Comparison of ENCODE assay signal across 9 cellular contexts in the genomic region with DNA sequence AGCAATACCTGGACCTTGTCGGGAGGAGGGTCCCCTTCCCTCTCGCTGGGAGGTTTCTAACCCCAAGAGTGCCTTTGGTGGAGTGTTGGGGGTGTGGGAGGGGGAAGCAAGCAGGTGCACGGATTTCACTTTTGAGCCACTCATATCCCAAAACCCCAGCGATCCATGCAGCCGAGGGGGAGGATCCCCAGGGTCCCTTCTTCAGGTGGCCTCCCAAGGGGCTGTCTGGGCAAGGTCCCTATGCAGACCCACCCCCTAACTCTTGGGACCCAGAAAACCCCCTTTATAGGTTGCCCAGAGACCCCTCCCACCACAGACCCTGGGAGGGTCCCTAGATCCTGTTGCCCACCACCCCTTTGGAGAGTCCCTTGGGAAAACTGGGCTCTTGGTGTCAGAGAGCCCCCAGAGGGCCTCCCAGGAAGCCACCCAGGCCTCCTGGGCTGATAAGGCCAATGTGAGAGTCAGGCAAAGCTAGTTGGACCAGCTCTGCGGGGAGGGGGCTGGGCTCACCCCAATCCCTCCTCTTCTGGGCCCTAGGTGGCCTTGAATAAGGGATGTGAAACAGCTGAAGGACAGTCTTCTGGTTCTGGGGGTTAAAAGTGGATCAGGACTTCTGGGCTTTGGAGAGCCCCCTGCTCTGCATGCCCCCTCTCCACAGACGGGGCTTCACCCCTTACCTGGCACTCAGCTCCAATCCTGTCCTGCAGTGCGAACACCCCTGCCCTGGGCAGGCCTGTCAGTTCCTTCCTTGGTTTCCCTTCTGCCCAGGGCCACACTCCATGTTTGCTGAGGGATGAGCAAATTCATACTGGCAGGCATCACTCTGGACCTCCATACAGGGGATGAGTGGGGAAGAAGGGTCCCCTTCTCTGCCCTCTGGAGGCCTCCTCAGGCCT. TPM values are rescaled to one million over a fixed set of nuclear protein-coding genes. Genes with fewer than 3 reads are reported as not detected.
DNase-seq lines count a peak whose midpoint lies in the region; ATAC-seq, FAIRE-seq and TF ChIP-seq lines count a peak whose summit lies in the region.
"Had no signal": no experiment of that assay in that cellular context is flagged by ENCODE, and none has a peak within 500 bp of the region (broad histone marks: within the 10 kb centered on the region; RNA-seq: fewer than 3 reads in every experiment).

No MANE protein-coding gene starts in this region.

- H3K27ac Mint-ChIP-seq in activated CD8-positive, alpha-beta T cell treated with anti-CD3 and anti-CD28 coated beads, Interleukin-2, amount 10 ng/mL, durations not matched to agents 7 days and 5 days: no peak overlapping the region

- no peak for TF ChIP-seq EP300 in sigmoid colon (IDR thresholded peaks at IDR 0.05)

- no peaks in the 10 kb centered on the region for H3K9me3 ChIP-seq in iPS DF 6.9 (ENCODE audit: control insufficient read depth, insufficient read depth, low read length)
- no peaks in the 10 kb centered on the region for H3K9me3 ChIP-seq in sigmoid colon

- no peak for FAIRE-seq in RCC 7860 (lab: Jason Lieb, UNC)

- POLR2A ChIA-PET in activated CD8-positive, alpha-beta T cell treated with anti-CD3 and anti-CD28 coated beads, Interleukin-2, amount 10 ng/mL, durations not matched to agents 7 days and 5 days (lab: Charles Lee): interaction anchor here (1.2 kb wide), 1 partner anchor 9 kb away, joined by 6 read pairs; the partner anchor contains the start of gene DLEC1

- peaks cover 42% of the 10 kb centered on the region for H3K27me3 Mint-ChIP-seq in activated CD8-positive, alpha-beta T cell treated with anti-CD3 and anti-CD28 coated beads, Interleukin-2, amount 10 ng/mL, durations not matched to agents 7 days and 5 days (ENCODE audit: low read depth)

- peak overlapping the region; percentile 8 for H3K4me3 Mint-ChIP-seq in activated CD8-positive, alpha-beta T cell treated with anti-CD3 and anti-CD28 coated beads, Interleukin-2, amount 10 ng/mL, durations not matched to agents 7 days and 5 days

- TF ChIP-seq POLR2A in sigmoid colon (IDR thresholded peaks at IDR 0.05): no peak

- H3K36me3 Mint-ChIP-seq in activated CD8-positive, alpha-beta T cell treated with anti-CD3 and anti-CD28 coated beads, Interleukin-2, amount 10 ng/mL, durations not matched to agents 7 days and 5 days (ENCODE audit: low read depth): no peaks in the 10 kb centered on the region

- H3K4me1 ChIP-seq in iPS DF 6.9 (ENCODE audit: control insufficient read depth, insufficient read depth, low read length) (peaks cover 5% of the 10 kb centered on the region; the same call in 1 of the 2 replicates), sigmoid colon (peaks cover 0 to 44% (median 37%) of the 10 kb centered on the region in 4 donors)

- DNase-seq in activated CD8-positive, alpha-beta T cell treated with anti-CD3 and anti-CD28 coated beads, Interleukin-2, amount 10 ng/mL, durations not matched to agents 7 days and 5 days: no peak
- DNase-seq in iPS DF 6.9 (ENCODE audit: low read depth, low spot score): no peak
- no peak for DNase-seq in sigmoid colon
- DNase-seq in RCC 7860 (ENCODE audit: low spot score): no peak
- DNase-seq in NCI-H1694 treated with DMSO at 0.1 percent for 48 hours (lab: John Stamatoyannopoulos, UW): no peak

- peaks cover 20% of the 10 kb centered on the region; the same call in 1 of the 2 replicates for H3K27me3 ChIP-seq in iPS DF 6.9 (ENCODE audit: control insufficient read depth, insufficient read depth, low read length)
- H3K27me3 ChIP-seq in sigmoid colon: no peaks in the 10 kb centered on the region

- H3K36me3 ChIP-seq in iPS DF 6.9 (ENCODE audit: control insufficient read depth, insufficient read depth, low read length) (no peaks in the 10 kb centered on the region), sigmoid colon (no peaks in the 10 kb centered on the region)

- no CpG with 5 or more reads among the region's 8 CpGs for WGBS in iPS DF 6.9 (ENCODE audit: insufficient coverage, insufficient read length)
- WGBS in sigmoid colon, 2 donors: 33 to 49% methylated on average over 8 of the region's 8 CpGs

- H3K27ac ChIP-seq in iPS DF 6.9 (ENCODE audit: low read length): no peak overlapping the region
- peak overlapping the region; percentile 75 to 87 (median 86) for H3K27ac ChIP-seq in sigmoid colon
- H3K27ac ChIP-seq: KMS-11 had no signal

- intact Hi-C loops in sigmoid colon (cut with DNase I): no loop called here

- 0 out of 3 replicates have a peak, but pooled peaks have one; percentile 1 for TF ChIP-seq CTCF in GM12872 (IDR thresholded peaks at IDR 0.05; ENCODE audit: insufficient read depth, low read depth, low read length)
- TF ChIP-seq CTCF in sigmoid colon (IDR thresholded peaks at IDR 0.05): no peak

- H3K4me3 ChIP-seq in iPS DF 6.9 (ENCODE audit: low read length) (peak overlapping the region; percentile 60; the same call in 1 of the 2 replicates), sigmoid colon (peak overlapping the region; percentile 43 to 74 (median 57))

- CTCF ChIA-PET in activated CD8-positive, alpha-beta T cell treated with anti-CD3 and anti-CD28 coated beads, Interleukin-2, amount 10 ng/mL, durations not matched to agents 7 days and 5 days (lab: Charles Lee): interaction anchor here (0.9 to 1.9 kb wide), 2 partner anchors 9 to 55 kb away, joined by 3 to 8 read pairs; partner anchors contain the start of gene DLEC1

- H3K4me1 Mint-ChIP-seq in activated CD8-positive, alpha-beta T cell treated with anti-CD3 and anti-CD28 coated beads, Interleukin-2, amount 10 ng/mL, durations not matched to agents 7 days and 5 days (ENCODE audit: low read depth): peaks cover 19% of the 10 kb centered on the region

- ATAC-seq in activated CD8-positive, alpha-beta T cell treated with anti-CD3 and anti-CD28 coated beads, Interleukin-2, amount 10 ng/mL, durations not matched to agents 7 days and 5 days: no peak
- ATAC-seq in GM21576 (IDR thresholded peaks at IDR 0.05; ENCODE audit: unreplicated experiment) (no peak), GM19397 (IDR thresholded peaks at IDR 0.05; ENCODE audit: unreplicated experiment) (no peak)

- H3K9me3 Mint-ChIP-seq in activated CD8-positive, alpha-beta T cell treated with anti-CD3 and anti-CD28 coated beads, Interleukin-2, amount 10 ng/mL, durations not matched to agents 7 days and 5 days (ENCODE audit: insufficient read depth): no peaks in the 10 kb centered on the region

RNA-seq across cellular contexts. Expression of gene PLCD1, which starts 0.9 kb away (rescaled TPM):
- 10 to 100 TPM in 1 of 2 experiments, 1 to 10 TPM in 1; 9.7 to 10.1 TPM for total RNA-seq in activated CD8-positive, alpha-beta T cell treated with anti-CD3 and anti-CD28 coated beads, Interleukin-2, amount 10 ng/mL, durations not matched to agents 7 days and 5 days
- 10 to 100 TPM; 10.3 to 22.7 (median 14.2) TPM for total RNA-seq in sigmoid colon
- 100 to 1,000 TPM in 1 of 3 donors, 10 to 100 TPM in 2; 29.0 to 139 (median 85.9) TPM for polyA plus RNA-seq in sigmoid colon

RNA-seq across cellular contexts. Expression of gene DLEC1, which starts 8.6 kb away (rescaled TPM):
- total RNA-seq in activated CD8-positive, alpha-beta T cell treated with anti-CD3 and anti-CD28 coated beads, Interleukin-2, amount 10 ng/mL, durations not matched to agents 7 days and 5 days: under 1 TPM; 0.26 to 0.60 TPM
- under 1 TPM; 0.16 to 0.41 (median 0.32) TPM for total RNA-seq in sigmoid colon
- under 1 TPM; 0.42 to 0.60 (median 0.46) TPM for polyA plus RNA-seq in sigmoid colon

RNA-seq across cellular contexts. Expression of gene VILL, which starts 39.8 kb away (rescaled TPM):
- 10 to 100 TPM; 14.6 to 15.1 TPM for total RNA-seq in activated CD8-positive, alpha-beta T cell treated with anti-CD3 and anti-CD28 coated beads, Interleukin-2, amount 10 ng/mL, durations not matched to agents 7 days and 5 days
- total RNA-seq in sigmoid colon: 1 to 10 TPM; 5.3 to 8.3 (median 6.6) TPM
- 100 to 1,000 TPM in 1 of 3 donors, 10 to 100 TPM in 2; 81.7 to 175 (median 97.0) TPM for polyA plus RNA-seq in sigmoid colon
